9 cellular contexts compared by ENCODE assay signal in genomic region chr1:9293241-9293511, GRCh38. TPM values are rescaled to one million over a fixed set of nuclear protein-coding genes. Genes with fewer than 3 reads are reported as not detected.
DNase-seq lines count a peak whose midpoint lies in the region; ATAC-seq and TF ChIP-seq lines count a peak whose summit lies in the region.
"Had no signal": no experiment of that assay in that cellular context is flagged by ENCODE, and none has a peak within 500 bp of the region (broad histone marks: within the 10 kb centered on the region; RNA-seq: fewer than 3 reads in every experiment).

No MANE protein-coding gene starts in this region.

- H3K4me1 Mint-ChIP-seq in stimulated activated effector memory CD8-positive, alpha-beta T cell treated with anti-CD3 and anti-CD28 coated beads, Interleukin-12 subunit alpha, Interleukin-12 subunit beta, amount 100 ng/mL, for 72 hours, result peaks cover 17% of the 10 kb centered on the region

- no peak for DNase-seq in H7
- no peak for DNase-seq in kidney epithelial cell (ENCODE audit: low read depth)
- DNase-seq in suprapubic skin (ENCODE audit: low spot score in 2 of 2), result no peak
- DNase-seq in GM19238 (ENCODE audit: insufficient read length, low spot score), result no peak
- DNase-seq in T-helper 9 cell, result no peak
- DNase-seq in HT-29 (ENCODE audit: low spot score), result no peak
- no peak for DNase-seq in stimulated activated effector memory CD8-positive, alpha-beta T cell treated with anti-CD3 and anti-CD28 coated beads, Interleukin-12 subunit alpha, Interleukin-12 subunit beta, amount 100 ng/mL, for 72 hours (ENCODE audit: low spot score in 2 of 2)
- DNase-seq: NCI-H526 treated with DMSO at 0.1 percent for 48 hours had no signal

- H3K36me3 Mint-ChIP-seq in stimulated activated effector memory CD8-positive, alpha-beta T cell treated with anti-CD3 and anti-CD28 coated beads, Interleukin-12 subunit alpha, Interleukin-12 subunit beta, amount 100 ng/mL, for 72 hours, result no peaks in the 10 kb centered on the region

- no peak overlapping the region for H3K27ac Mint-ChIP-seq in stimulated activated effector memory CD8-positive, alpha-beta T cell treated with anti-CD3 and anti-CD28 coated beads, Interleukin-12 subunit alpha, Interleukin-12 subunit beta, amount 100 ng/mL, for 72 hours

- H3K27ac ChIP-seq in adipose tissue (ENCODE audit: low read depth, low read length) (peak overlapping the region; percentile 62), suprapubic skin (peak overlapping the region; percentile 93)

- no peak overlapping the region for H3K4me3 Mint-ChIP-seq in stimulated activated effector memory CD8-positive, alpha-beta T cell treated with anti-CD3 and anti-CD28 coated beads, Interleukin-12 subunit alpha, Interleukin-12 subunit beta, amount 100 ng/mL, for 72 hours

- 0 to 1% (median 0%) methylated on average over 7 to 35 of the region's 38 CpGs for WGBS in adipose tissue, 3 donors
- WGBS in suprapubic skin, result no CpG with 5 or more reads among the region's 38 CpGs

- H3K36me3 ChIP-seq in H7 (replicated peaks; ENCODE audit: control insufficient read depth, insufficient read depth, low read length) (no peaks in the 10 kb centered on the region), kidney epithelial cell (ENCODE audit: control insufficient read depth, insufficient read depth, low read length) (no peaks in the 10 kb centered on the region), suprapubic skin (no peaks in the 10 kb centered on the region)

- no peaks in the 10 kb centered on the region for H3K9me3 ChIP-seq in suprapubic skin

- peaks cover 4% of the 10 kb centered on the region for H3K9me3 Mint-ChIP-seq in stimulated activated effector memory CD8-positive, alpha-beta T cell treated with anti-CD3 and anti-CD28 coated beads, Interleukin-12 subunit alpha, Interleukin-12 subunit beta, amount 100 ng/mL, for 72 hours

- H3K4me1 ChIP-seq in suprapubic skin, result peaks cover 63% of the 10 kb centered on the region

- TF ChIP-seq POLR2A in suprapubic skin (IDR thresholded peaks at IDR 0.05), result no peak

- H3K4me3 ChIP-seq in H7 (ENCODE audit: insufficient read depth, low read depth, low read length) (peak overlapping the region; percentile 53), kidney epithelial cell (ENCODE audit: low read depth, low read length) (peak overlapping the region; percentile 92), suprapubic skin (peak overlapping the region; percentile 78)

- TF ChIP-seq CTCF in kidney epithelial cell (IDR thresholded peaks at IDR 0.05; ENCODE audit: insufficient read depth, low read length, poor library complexity, severe bottlenecking), result no peak
- no peak for TF ChIP-seq CTCF in suprapubic skin (IDR thresholded peaks at IDR 0.05)

- no peak for ATAC-seq in stimulated activated effector memory CD8-positive, alpha-beta T cell treated with anti-CD3 and anti-CD28 coated beads, Interleukin-12 subunit alpha, Interleukin-12 subunit beta, amount 100 ng/mL, for 72 hours

- no peak for TF ChIP-seq EP300 in suprapubic skin (IDR thresholded peaks at IDR 0.05)

- H3K27me3 ChIP-seq in H7 (ENCODE audit: control insufficient read depth, insufficient read depth, low read length) (peaks cover 18% of the 10 kb centered on the region), kidney epithelial cell (ENCODE audit: control insufficient read depth, insufficient read depth, low read length) (no peaks in the 10 kb centered on the region), suprapubic skin (no peaks in the 10 kb centered on the region)

RNA-seq across cellular contexts. Expression of gene SPSB1, which starts 0.5 kb away (rescaled TPM):
- 4.2 and 6.5 TPM in 2 replicates for total RNA-seq in H7 (2014; rRNA removed; shearing (Covaris generic))
- 100 to 1,000 TPM in 1 of 3 donors, 10 to 100 TPM in 2; 15.8 to 153 (median 39.6) TPM for polyA plus RNA-seq in adipose tissue
- total RNA-seq in kidney epithelial cell, result 60.0 and 73.7 TPM in 2 replicates
- total RNA-seq in suprapubic skin, result 10 to 100 TPM; 28.3 to 49.2 (median 42.1) TPM
- 8.3 and 11.9 TPM in 2 replicates for total RNA-seq in HT-29 (2014; rRNA removed; shearing (Covaris generic))

RNA-seq across cellular contexts. Expression of gene H6PD, which starts 58.6 kb away (rescaled TPM):
- 13.9 and 20.2 TPM in 2 replicates for total RNA-seq in H7 (2014; rRNA removed; shearing (Covaris generic))
- 10 to 100 TPM; 12.5 to 28.0 (median 19.3) TPM for polyA plus RNA-seq in adipose tissue
- 24.4 and 26.3 TPM in 2 replicates for total RNA-seq in kidney epithelial cell
- total RNA-seq in suprapubic skin, result 100 to 1,000 TPM in 2 of 4 donors, 10 to 100 TPM in 2; 83.6 to 130 (median 106) TPM
- total RNA-seq in HT-29 (2014; rRNA removed; shearing (Covaris generic)), result 7.6 and 10.0 TPM in 2 replicates
